Comparison of ENCODE assay signal across 1 cellular context in genomic region chr2:160433466-160434172, GRCh38.
TF ChIP-seq lines count a peak whose summit lies in the region.

No MANE protein-coding gene starts in this region.

TF ChIP-seq in WTC11, 78 proteins besides CTCF, POLR2A, EP300 and RAD21 (continued from another document):
- TF ChIP-seq AR (CRISPR knock-in tag; IDR thresholded peaks at IDR 0.05) (no peak), ATF3 (CRISPR knock-in tag; conservative IDR thresholded peaks at IDR 0.05) (no peak), ZNF416 (CRISPR knock-in tag; IDR thresholded peaks at IDR 0.05) (no peak), ZNF232 (CRISPR knock-in tag; IDR thresholded peaks at IDR 0.05) (no peak), CREM (CRISPR knock-in tag; IDR thresholded peaks at IDR 0.05) (no peak)
